8 cellular contexts compared by ENCODE assay signal in genomic region chr1:207414606-207415108, GRCh38. TPM values are rescaled to one million over a fixed set of nuclear protein-coding genes. Genes with fewer than 3 reads are reported as not detected.
A peak's percentile ranks its signal among the peaks of the same experiment; 100 is the strongest.
DNase-seq lines count a peak whose midpoint lies in the region; ATAC-seq and TF ChIP-seq lines count a peak whose summit lies in the region.

No MANE protein-coding gene starts in this region.

- H3K36me3 ChIP-seq in OCI-LY3 (replicated peaks; ENCODE audit: low read depth, low read length) (no peaks in the 10 kb centered on the region), trophoblast cell (ENCODE audit: control insufficient read depth in 1 of 2, insufficient read depth in 2 of 2, low read length in 2 of 2) (no peaks in the 10 kb centered on the region)

- ATAC-seq in GM18909 (IDR thresholded peaks at IDR 0.05; ENCODE audit: poor library complexity, unreplicated experiment), result peak; percentile 92
- peak; percentile 65 for ATAC-seq in HG02840 (IDR thresholded peaks at IDR 0.05; ENCODE audit: low FRiP score, unreplicated experiment)

- H3K14ac ChIP-seq in trophoblast cell (ENCODE audit: low read length), result no peak overlapping the region

- H2BK5ac ChIP-seq in trophoblast cell (ENCODE audit: low read depth, low read length, poor library complexity), result no peak overlapping the region

- peak overlapping the region; percentile 65 for H2AFZ ChIP-seq in OCI-LY3 (ENCODE audit: low read depth, low read length)
- no peak overlapping the region for H2AFZ ChIP-seq in trophoblast cell (ENCODE audit: insufficient read depth, low read length, poor library complexity)

- H3K9ac ChIP-seq in OCI-LY3 (ENCODE audit: low read length) (peak overlapping the region; percentile 23; the same call in 1 of the 2 replicates), trophoblast cell (ENCODE audit: low read length) (no peak overlapping the region)

- H3K27ac ChIP-seq in OCI-LY3 (ENCODE audit: low read length) (peak overlapping the region; percentile 77), trophoblast cell (ENCODE audit: low read depth, low read length) (no peak overlapping the region)

- H2BK120ac ChIP-seq in trophoblast cell (ENCODE audit: insufficient read depth, low read length, poor library complexity), result no peak overlapping the region

- H4K12ac ChIP-seq in trophoblast cell (ENCODE audit: low read depth, low read length), result no peak overlapping the region

- H3K23ac ChIP-seq in trophoblast cell (ENCODE audit: low read length), result no peak overlapping the region

- peak overlapping the region; percentile 19 for H3K4me3 ChIP-seq in OCI-LY3 (ENCODE audit: low read length)
- no peak overlapping the region for H3K4me3 ChIP-seq in trophoblast cell (ENCODE audit: low read depth, low read length)

- TF ChIP-seq CTCF in OCI-LY3 (IDR thresholded peaks at IDR 0.05; ENCODE audit: low read depth, low read length), result no peak

- H4K91ac ChIP-seq in trophoblast cell (ENCODE audit: low read depth, low read length), result no peak overlapping the region

- H3K4ac ChIP-seq in trophoblast cell (ENCODE audit: low read depth, low read length), result no peak overlapping the region

- no peaks in the 10 kb centered on the region for H3K79me1 ChIP-seq in trophoblast cell (ENCODE audit: low read length)

- H3K9me3 ChIP-seq in OCI-LY3 (ENCODE audit: insufficient read depth, low read length) (0 out of 2 replicates have a peak, but pooled peaks cover under 1% of the 10 kb centered on the region), trophoblast cell (ENCODE audit: insufficient read depth, low read depth, low read length) (no peaks in the 10 kb centered on the region)

- H3K4me1 ChIP-seq in OCI-LY3 (ENCODE audit: low read length), result peaks cover 46% of the 10 kb centered on the region
- H3K4me1 ChIP-seq in trophoblast cell (ENCODE audit: control insufficient read depth in 1 of 2, insufficient read depth in 2 of 2, low read length in 2 of 2), result no peaks in the 10 kb centered on the region

- H4K8ac ChIP-seq in trophoblast cell (ENCODE audit: low read depth, low read length), result no peak overlapping the region

- H4K20me1 ChIP-seq in OCI-LY3 (ENCODE audit: insufficient read depth, low read length), result no peaks in the 10 kb centered on the region

- peak; percentile 22 to 34 for DNase-seq in stimulated activated CD4-positive, alpha-beta T cell treated with anti-CD3 and anti-CD28 coated beads, Interleukin-15, amount 100 ng/mL, for 48 hours (ENCODE audit: low read depth in 2 of 2)
- DNase-seq in OCI-M2 (lab: John Stamatoyannopoulos, UW; ENCODE audit: unreplicated experiment), result no peak
- DNase-seq in HUDEP-2 (lab: John Stamatoyannopoulos, UW; ENCODE audit: unreplicated experiment in 76 of 76), result no peak
- DNase-seq in NCI-H1930 (lab: John Stamatoyannopoulos, UW), result no peak
- no peak for DNase-seq in trophoblast cell

- WGBS in trophoblast cell (ENCODE audit: extremely low coverage, insufficient coverage, insufficient read length), result no CpG with 5 or more reads among the region's 4 CpGs

- H3K27me3 ChIP-seq in OCI-LY3 (ENCODE audit: low read depth, low read length) (no peaks in the 10 kb centered on the region), trophoblast cell (ENCODE audit: insufficient read depth, low read length) (no peaks in the 10 kb centered on the region)

- no peak overlapping the region for H2BK12ac ChIP-seq in trophoblast cell (ENCODE audit: low read length)

- H2AK5ac ChIP-seq in trophoblast cell (ENCODE audit: low read length), result no peak overlapping the region

- H3K18ac ChIP-seq in trophoblast cell (ENCODE audit: low read length), result no peak overlapping the region

- H3K4me2 ChIP-seq in OCI-LY3 (ENCODE audit: low read length), result peak overlapping the region; percentile 64
- H3K4me2 ChIP-seq in trophoblast cell (ENCODE audit: low read length), result no peak overlapping the region

- H3K79me2 ChIP-seq in OCI-LY3 (ENCODE audit: low read length) (no peaks in the 10 kb centered on the region), trophoblast cell (ENCODE audit: control insufficient read depth, insufficient read depth, low read length, poor library complexity) (no peaks in the 10 kb centered on the region)

RNA-seq across cellular contexts. Expression of gene CR2, which starts 39.5 kb away (rescaled TPM):
- 0.01 TPM in 1 of 2 replicates, not detected in the other for polyA plus RNA-seq in trophoblast cell (2013)

Comparison
In these comparisons a context has a peak if more than half of its experiments do, and no peak if none do; other contexts are left out.
1. DNase-seq: peak in stimulated activated CD4-positive, alpha-beta T cell treated with anti-CD3 and anti-CD28 coated beads, Interleukin-15, amount 100 ng/mL, for 48 hours (2 of 2); none in OCI-M2 (single experiment), HUDEP-2 (0 of 76), NCI-H1930 (0 of 2) and trophoblast cell (0 of 2).